8 cellular contexts compared by ENCODE assay signal in genomic region chr10:63866747-63867140, GRCh38.
A peak's percentile ranks its signal among the peaks of the same experiment; 100 is the strongest.
DNase-seq lines count a peak whose midpoint lies in the region; ATAC-seq lines count a peak whose summit lies in the region.

No MANE protein-coding gene starts in this region.

- DNase-seq in DMS114 treated with DMSO at 0.1 percent for 48 hours (lab: John Stamatoyannopoulos, UW; ENCODE audit: unreplicated experiment), result peak; percentile 38
- peak; percentile 5 for DNase-seq in SKM-1 (lab: John Stamatoyannopoulos, UW; ENCODE audit: unreplicated experiment)
- DNase-seq in left kidney (ENCODE audit: low read depth, low spot score), result peak; percentile 35
- no peak for DNase-seq in activated CD8-positive, alpha-beta memory T cell treated with anti-CD3 and anti-CD28 coated beads, Interleukin-2, amount 50 U/mL, for 48 hours
- DNase-seq in stimulated activated CD4-positive, alpha-beta T cell treated with anti-CD3 and anti-CD28 coated beads, Interleukin-2, amount 100 ng/mL, for 24 hours, result no peak

- ATAC-seq in GM19351 (IDR thresholded peaks at IDR 0.05; ENCODE audit: unreplicated experiment) (peak; percentile 79), HG03175 (IDR thresholded peaks at IDR 0.05; ENCODE audit: unreplicated experiment) (peak; percentile 73), HG03097 (IDR thresholded peaks at IDR 0.05; ENCODE audit: low FRiP score, unreplicated experiment) (no peak)

Comparison
In these comparisons a context has a peak if more than half of its experiments do, and no peak if none do; other contexts are left out.
1. DNase-seq: peak in DMS114 treated with DMSO at 0.1 percent for 48 hours (single experiment), SKM-1 (single experiment) and left kidney (single experiment); none in activated CD8-positive, alpha-beta memory T cell treated with anti-CD3 and anti-CD28 coated beads, Interleukin-2, amount 50 U/mL, for 48 hours (single experiment) and stimulated activated CD4-positive, alpha-beta T cell treated with anti-CD3 and anti-CD28 coated beads, Interleukin-2, amount 100 ng/mL, for 24 hours (0 of 2).